ENCODE assay signal across 1 cellular context in the genomic region with DNA sequence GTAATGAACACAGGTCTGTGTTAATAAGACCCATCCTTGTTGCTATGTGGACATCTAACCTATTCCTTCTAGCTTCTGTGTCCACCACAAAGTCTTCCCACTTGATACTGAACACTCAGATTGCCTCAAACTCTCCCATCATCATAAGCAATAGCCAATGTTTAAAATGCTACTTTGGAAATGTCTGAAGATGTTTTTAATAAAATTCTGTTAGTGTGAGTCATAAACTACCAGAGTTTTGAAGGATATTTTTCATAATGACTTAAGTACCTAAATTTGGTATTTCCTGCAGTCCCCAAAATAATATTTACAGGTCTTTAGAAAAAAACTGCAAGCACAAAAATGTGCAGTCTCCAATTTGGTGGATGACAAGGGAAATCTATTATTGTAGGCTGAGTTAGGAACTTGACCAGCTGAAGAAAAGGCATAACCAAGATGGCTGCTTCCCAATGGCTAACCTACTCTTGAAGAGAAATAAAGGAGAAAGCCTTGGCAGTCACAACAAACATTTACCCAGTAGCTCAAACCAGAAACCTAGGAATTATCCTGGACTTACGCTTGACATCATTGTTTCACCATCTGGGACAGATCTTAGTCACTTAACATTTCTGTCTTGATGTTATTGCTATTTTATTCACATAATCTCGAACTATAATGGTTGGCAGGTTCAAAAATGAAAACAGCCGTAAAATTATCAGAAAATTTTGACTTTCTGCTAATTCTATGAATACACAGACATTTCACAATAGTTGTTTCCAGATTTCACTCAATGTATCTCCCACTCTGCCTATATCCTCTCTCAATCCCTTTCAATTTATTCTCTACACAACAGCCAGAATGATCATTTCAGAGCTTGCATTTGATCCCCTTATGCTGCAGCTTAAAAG.
TF ChIP-seq lines count a peak whose summit lies in the region.

No MANE protein-coding gene starts in this region.

TF ChIP-seq in IMR-90, 13 proteins besides CTCF, POLR2A, EP300 and RAD21 (continued from another document):
- TF ChIP-seq, protein P1, sequence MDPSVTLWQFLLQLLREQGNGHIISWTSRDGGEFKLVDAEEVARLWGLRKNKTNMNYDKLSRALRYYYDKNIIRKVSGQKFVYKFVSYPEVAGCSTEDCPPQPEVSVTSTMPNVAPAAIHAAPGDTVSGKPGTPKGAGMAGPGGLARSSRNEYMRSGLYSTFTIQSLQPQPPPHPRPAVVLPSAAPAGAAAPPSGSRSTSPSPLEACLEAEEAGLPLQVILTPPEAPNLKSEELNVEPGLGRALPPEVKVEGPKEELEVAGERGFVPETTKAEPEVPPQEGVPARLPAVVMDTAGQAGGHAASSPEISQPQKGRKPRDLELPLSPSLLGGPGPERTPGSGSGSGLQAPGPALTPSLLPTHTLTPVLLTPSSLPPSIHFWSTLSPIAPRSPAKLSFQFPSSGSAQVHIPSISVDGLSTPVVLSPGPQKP (IDR thresholded peaks at IDR 0.05; ENCODE audit: borderline replicate concordance, low read depth, low read length): no peak
- TF ChIP-seq BHLHE40 (IDR thresholded peaks at IDR 0.05; ENCODE audit: low read depth, low read length) (no peak), SMC3 (IDR thresholded peaks at IDR 0.05; ENCODE audit: low read depth, low read length) (no peak), CHD1 (IDR thresholded peaks at IDR 0.05; ENCODE audit: low read depth, low read length) (no peak), RCOR1 (IDR thresholded peaks at IDR 0.05; ENCODE audit: insufficient replicate concordance, low read length) (no peak), NFE2L2 (IDR thresholded peaks at IDR 0.05; ENCODE audit: low read depth, low read length) (no peak), FOS (IDR thresholded peaks at IDR 0.05; ENCODE audit: low read depth, low read length) (peak; percentile 26; the same call in 1 of the 2 replicates)
